In the genomic region with DNA sequence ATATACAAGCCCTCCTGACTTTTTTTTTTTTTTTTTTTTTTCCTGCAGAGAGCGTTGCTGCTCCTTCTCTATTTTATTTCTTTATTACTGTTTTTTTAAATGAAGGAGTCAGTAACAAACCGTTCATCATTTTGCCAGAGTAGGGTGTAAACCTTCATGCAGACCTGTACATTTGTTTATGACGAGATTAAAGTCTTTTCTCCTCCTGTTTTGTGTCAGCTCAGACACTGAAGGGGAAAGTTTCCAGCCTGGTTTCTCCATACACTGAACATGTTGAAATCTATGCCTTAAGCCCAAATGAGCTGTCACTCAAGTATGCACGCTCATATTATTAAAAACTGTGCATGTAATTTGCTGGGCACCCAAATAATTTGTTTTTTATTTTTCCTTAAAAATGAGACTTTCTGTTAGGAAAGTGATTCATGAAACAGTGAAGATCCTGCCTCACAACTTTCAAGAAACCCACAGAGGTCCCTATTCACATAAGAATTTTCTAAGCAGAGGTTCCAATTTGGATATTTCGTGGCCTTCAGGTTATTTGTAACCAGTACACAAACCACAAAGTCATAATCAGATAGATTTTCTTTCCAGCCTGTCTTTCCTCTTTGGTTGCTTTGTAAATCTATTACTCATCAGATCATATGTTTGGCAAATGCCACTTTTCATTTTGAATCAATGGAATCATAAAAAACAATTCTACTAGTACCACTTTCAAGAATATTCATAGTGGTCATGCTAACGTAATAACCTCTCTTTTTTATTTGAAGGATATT, we compare ENCODE assay signal across 22 cellular contexts.
DNase-seq lines count a peak whose midpoint lies in the region; ATAC-seq, FAIRE-seq and TF ChIP-seq lines count a peak whose summit lies in the region.
"Had no signal": no experiment of that assay in that cellular context is flagged by ENCODE, and none has a peak within 500 bp of the region (broad histone marks: within the 10 kb centered on the region; RNA-seq: fewer than 3 reads in every experiment).

No MANE protein-coding gene starts in this region.

- no peaks in the 10 kb centered on the region for H3K9me3 ChIP-seq in heart left ventricle
- H3K9me3 ChIP-seq: HAP-1, MG63, Peyer's patch had no signal

- H3K27ac Mint-ChIP-seq in activated CD4-positive, alpha-beta T cell treated with anti-CD3 and anti-CD28 coated beads for 36 hours: peak overlapping the region; percentile 80
- peak overlapping the region; percentile 2 for H3K27ac Mint-ChIP-seq in activated naive CD4-positive, alpha-beta T cell treated with anti-CD3 and anti-CD28 coated beads, Interleukin-2, amount 50 U/mL, for 24 hours
- no peak overlapping the region for H3K27ac Mint-ChIP-seq in activated naive CD4-positive, alpha-beta T cell treated with anti-CD3 and anti-CD28 coated beads, Interleukin-2, amount 10 ng/mL, durations not matched to agents 7 days and 5 days

- no peak for TF ChIP-seq CTCF in heart left ventricle (IDR thresholded peaks at IDR 0.05)

- H3K27me3 Mint-ChIP-seq in activated CD4-positive, alpha-beta T cell treated with anti-CD3 and anti-CD28 coated beads for 36 hours: no peaks in the 10 kb centered on the region
- H3K27me3 Mint-ChIP-seq in activated naive CD4-positive, alpha-beta T cell treated with anti-CD3 and anti-CD28 coated beads, Interleukin-2, amount 50 U/mL, for 24 hours: no peaks in the 10 kb centered on the region
- H3K27me3 Mint-ChIP-seq in activated naive CD4-positive, alpha-beta T cell treated with anti-CD3 and anti-CD28 coated beads, Interleukin-2, amount 10 ng/mL, durations not matched to agents 7 days and 5 days: no peaks in the 10 kb centered on the region
- H3K27me3 Mint-ChIP-seq: CD8-positive, alpha-beta memory T cell had no signal

- peaks cover under 1% of the 10 kb centered on the region for H3K9me3 Mint-ChIP-seq in activated CD4-positive, alpha-beta T cell treated with anti-CD3 and anti-CD28 coated beads for 36 hours (ENCODE audit: low read depth)
- no peaks in the 10 kb centered on the region for H3K9me3 Mint-ChIP-seq in activated naive CD4-positive, alpha-beta T cell treated with anti-CD3 and anti-CD28 coated beads, Interleukin-2, amount 50 U/mL, for 24 hours
- H3K9me3 Mint-ChIP-seq in activated naive CD4-positive, alpha-beta T cell treated with anti-CD3 and anti-CD28 coated beads, Interleukin-2, amount 10 ng/mL, durations not matched to agents 7 days and 5 days: no peaks in the 10 kb centered on the region
- H3K9me3 Mint-ChIP-seq: CD8-positive, alpha-beta memory T cell had no signal

- no peak for DNase-seq in activated CD4-positive, alpha-beta T cell treated with anti-CD3 and anti-CD28 coated beads for 36 hours
- no peak for DNase-seq in activated CD4-positive, alpha-beta T cell treated with anti-CD3 and anti-CD28 coated beads for 4 hours
- no peak for DNase-seq in activated naive CD4-positive, alpha-beta T cell treated with anti-CD3 and anti-CD28 coated beads, Interleukin-2, amount 10 ng/mL, durations not matched to agents 7 days and 5 days
- no peak for DNase-seq in stimulated activated naive CD8-positive, alpha-beta T cell treated with anti-CD3 and anti-CD28 coated beads, Interleukin-15, Interleukin-2, amounts not matched to agents 100 U/mL and 50 U/mL, for 24 hours
- DNase-seq in heart left ventricle: no peak
- DNase-seq: 8988T; CD8-positive, alpha-beta memory T cell; DMS79 treated with DMSO at 0.1 percent for 48 hours; MG63; NCI-H1092; NCI-H146; NCI-H2081 treated with DMSO at 0.1 percent for 48 hours; NCI-H510A treated with DMSO at 0.1 percent for 48 hours; NCI-H82; Peyer's patch had no signal

- peaks cover 52% of the 10 kb centered on the region for H3K4me1 Mint-ChIP-seq in activated CD4-positive, alpha-beta T cell treated with anti-CD3 and anti-CD28 coated beads for 36 hours
- peaks cover 12% of the 10 kb centered on the region for H3K4me1 Mint-ChIP-seq in activated naive CD4-positive, alpha-beta T cell treated with anti-CD3 and anti-CD28 coated beads, Interleukin-2, amount 50 U/mL, for 24 hours
- H3K4me1 Mint-ChIP-seq in activated naive CD4-positive, alpha-beta T cell treated with anti-CD3 and anti-CD28 coated beads, Interleukin-2, amount 10 ng/mL, durations not matched to agents 7 days and 5 days: peaks cover 16% of the 10 kb centered on the region

- peak; percentile 41 for FAIRE-seq in colon (lab: Jason Lieb, UNC)
- FAIRE-seq: D721Med, G401.6, GM12878 had no signal

- no peak overlapping the region for H3K4me3 ChIP-seq in heart left ventricle
- H3K4me3 ChIP-seq: GM12878, HAP-1, MG63, Peyer's patch had no signal

- intact Hi-C loops in activated CD4-positive, alpha-beta T cell treated with anti-CD3 and anti-CD28 coated beads for 36 hours (cut with DNase I, micrococcal nuclease): loop anchor here (1.0 to 5.0 kb wide), 11 partner anchors 62 to 729 kb away; no protein-coding TSS in a partner anchor
- intact Hi-C loops in heart left ventricle (cut with DNase I): no loop called here

- H3K27ac ChIP-seq in heart left ventricle: no peak overlapping the region
- H3K27ac ChIP-seq: Peyer's patch had no signal

- peak; percentile 55 for ATAC-seq in activated CD4-positive, alpha-beta T cell treated with anti-CD3 and anti-CD28 coated beads for 36 hours
- peak; percentile 38 for ATAC-seq in stimulated activated naive CD8-positive, alpha-beta T cell treated with anti-CD3 and anti-CD28 coated beads, Interleukin-15, Interleukin-2, amounts not matched to agents 100 U/mL and 50 U/mL, for 24 hours
- ATAC-seq in heart left ventricle: no peak
- ATAC-seq in HG02588 (IDR thresholded peaks at IDR 0.05; ENCODE audit: unreplicated experiment): no peak
- ATAC-seq: GM12878 had no signal

- no peak for TF ChIP-seq POLR2A in heart left ventricle (IDR thresholded peaks at IDR 0.05)

- no peaks in the 10 kb centered on the region for H3K36me3 Mint-ChIP-seq in activated CD4-positive, alpha-beta T cell treated with anti-CD3 and anti-CD28 coated beads for 36 hours (ENCODE audit: low read depth)
- peaks cover 3% of the 10 kb centered on the region for H3K36me3 Mint-ChIP-seq in activated naive CD4-positive, alpha-beta T cell treated with anti-CD3 and anti-CD28 coated beads, Interleukin-2, amount 50 U/mL, for 24 hours
- H3K36me3 Mint-ChIP-seq in activated naive CD4-positive, alpha-beta T cell treated with anti-CD3 and anti-CD28 coated beads, Interleukin-2, amount 10 ng/mL, durations not matched to agents 7 days and 5 days: no peaks in the 10 kb centered on the region

- POLR2A ChIA-PET in activated CD4-positive, alpha-beta T cell treated with anti-CD3 and anti-CD28 coated beads for 36 hours (lab: Charles Lee): interaction anchor here (1.0 to 1.7 kb wide), 2 partner anchors 121 to 122 kb away, joined by 3 to 4 read pairs; no protein-coding TSS in a partner anchor

- 85 to 93% (median 89%) methylated on average over 6 of the region's 6 CpGs for WGBS in heart left ventricle, 4 donors

- H3K4me1 ChIP-seq in heart left ventricle: no peaks in the 10 kb centered on the region
- H3K4me1 ChIP-seq: HAP-1, Peyer's patch had no signal

- H3K27me3 ChIP-seq in heart left ventricle: no peaks in the 10 kb centered on the region
- H3K27me3 ChIP-seq: MG63, Peyer's patch had no signal

- H3K4me3 Mint-ChIP-seq in activated CD4-positive, alpha-beta T cell treated with anti-CD3 and anti-CD28 coated beads for 36 hours: no peak overlapping the region
- no peak overlapping the region for H3K4me3 Mint-ChIP-seq in activated naive CD4-positive, alpha-beta T cell treated with anti-CD3 and anti-CD28 coated beads, Interleukin-2, amount 50 U/mL, for 24 hours
- H3K4me3 Mint-ChIP-seq in activated naive CD4-positive, alpha-beta T cell treated with anti-CD3 and anti-CD28 coated beads, Interleukin-2, amount 10 ng/mL, durations not matched to agents 7 days and 5 days: no peak overlapping the region
- H3K4me3 Mint-ChIP-seq: CD8-positive, alpha-beta memory T cell had no signal

- H3K36me3 ChIP-seq in heart left ventricle: no peaks in the 10 kb centered on the region
- H3K36me3 ChIP-seq: HAP-1, MG63, Peyer's patch had no signal

- CTCF ChIA-PET in activated CD4-positive, alpha-beta T cell treated with anti-CD3 and anti-CD28 coated beads for 36 hours (lab: Charles Lee): interaction anchor here (1.0 to 2.0 kb wide), 4 partner anchors 26 to 127 kb away, joined by 3 to 5 read pairs (median 4); no protein-coding TSS in a partner anchor
- CTCF ChIA-PET in activated naive CD4-positive, alpha-beta T cell treated with anti-CD3 and anti-CD28 coated beads, Interleukin-2, amount 10 ng/mL, durations not matched to agents 7 days and 5 days (lab: Charles Lee): interaction anchor here (1.4 kb wide), 1 partner anchor 129 kb away, joined by 5 read pairs; no protein-coding TSS in a partner anchor

Comparison
In these comparisons a context has a peak if more than half of its experiments do, and no peak if none do; other contexts are left out.
1. ATAC-seq: peak in activated CD4-positive, alpha-beta T cell treated with anti-CD3 and anti-CD28 coated beads for 36 hours (single experiment) and stimulated activated naive CD8-positive, alpha-beta T cell treated with anti-CD3 and anti-CD28 coated beads, Interleukin-15, Interleukin-2, amounts not matched to agents 100 U/mL and 50 U/mL, for 24 hours (single experiment); none in heart left ventricle (0 of 4) and HG02588 (single experiment).
2. intact Hi-C loops: an anchor here in activated CD4-positive, alpha-beta T cell treated with anti-CD3 and anti-CD28 coated beads for 36 hours (1.0 to 5.0 kb wide); none called in heart left ventricle.